16 cellular contexts compared by ENCODE assay signal in genomic region chr3:179837374-179837773, GRCh38.
A peak's percentile ranks its signal among the peaks of the same experiment; 100 is the strongest.
DNase-seq lines count a peak whose midpoint lies in the region; ATAC-seq, FAIRE-seq and TF ChIP-seq lines count a peak whose summit lies in the region.
"Had no signal": no experiment of that assay in that cellular context is flagged by ENCODE, and none has a peak within 500 bp of the region (broad histone marks: within the 10 kb centered on the region; RNA-seq: fewer than 3 reads in every experiment).

No MANE protein-coding gene starts in this region.

- TF ChIP-seq POLR2A in upper lobe of left lung (IDR thresholded peaks at IDR 0.05), result no peak

- H3K27me3 ChIP-seq in RWPE2 (ENCODE audit: insufficient read depth, poor library complexity, severe bottlenecking) (no peaks in the 10 kb centered on the region), upper lobe of left lung (no peaks in the 10 kb centered on the region)

- no peak overlapping the region for H3K27ac ChIP-seq in RWPE2 (ENCODE audit: poor library complexity, severe bottlenecking)
- no peak overlapping the region for H3K27ac ChIP-seq in upper lobe of left lung

- DNase-seq in SIG-M5 treated with dmso at 0.1 percent for 504 hours (lab: John Stamatoyannopoulos, UW; ENCODE audit: unreplicated experiment) (peak; percentile 21), SIG-M5 (lab: John Stamatoyannopoulos, UW) (no peak), RWPE2 (ENCODE audit: low spot score) (no peak), fibroblast of mammary gland (ENCODE audit: low read depth) (peak; percentile 25), stromal cell of bone marrow (ENCODE audit: low read depth) (peak; percentile 9), upper lobe of left lung (no peak), RCC 7860 (ENCODE audit: low spot score) (no peak), NCI-H2081 (lab: John Stamatoyannopoulos, UW) (no peak)
- DNase-seq: activated CD4-positive, alpha-beta memory T cell treated with anti-CD3 and anti-CD28 coated beads, Interleukin-2, amount 10 ng/mL, durations not matched to agents 7 days and 5 days; DMS153; hypothalamus; NCI-H1092 treated with DMSO at 0.1 percent for 48 hours; NCI-H510A treated with DMSO at 0.1 percent for 48 hours; small intestine had no signal

- FAIRE-seq in RCC 7860 (lab: Jason Lieb, UNC), result no peak
- FAIRE-seq: small intestine had no signal

- TF ChIP-seq CTCF in RWPE2 (IDR thresholded peaks at IDR 0.05; ENCODE audit: poor library complexity, severe bottlenecking), result no peak
- peak; percentile 5 for TF ChIP-seq CTCF in fibroblast of mammary gland (conservative IDR thresholded peaks at IDR 0.05; ENCODE audit: control insufficient read depth, insufficient read depth, low read depth, low read length)
- no peak for TF ChIP-seq CTCF in upper lobe of left lung (IDR thresholded peaks at IDR 0.05)

- H3K9me3 ChIP-seq in RWPE2 (ENCODE audit: severe bottlenecking) (no peaks in the 10 kb centered on the region), upper lobe of left lung (no peaks in the 10 kb centered on the region)

- ATAC-seq in RWPE2 (ENCODE audit: low read depth) (0 out of 3 replicates have a peak, but pooled peaks have one; percentile 24), upper lobe of left lung (ENCODE audit: low FRiP score in 2 of 2) (no peak)
- ATAC-seq: activated T-helper 17 cell treated with anti-CD3 and anti-CD28 coated beads, Interleukin-2, amount 50 U/mL, for 72 hours had no signal

- H3K36me3 ChIP-seq in RWPE2 (ENCODE audit: low read depth) (no peaks in the 10 kb centered on the region), upper lobe of left lung (no peaks in the 10 kb centered on the region)

- 53 to 59% methylated on average over 2 of the region's 2 CpGs for WGBS in upper lobe of left lung, 2 donors

- H3K4me1 ChIP-seq in RWPE2 (ENCODE audit: insufficient read depth, poor library complexity, severe bottlenecking), result peaks cover 5% of the 10 kb centered on the region
- H3K4me1 ChIP-seq in upper lobe of left lung, result no peaks in the 10 kb centered on the region

- TF ChIP-seq EP300 in upper lobe of left lung (IDR thresholded peaks at IDR 0.05), result no peak

- H3K4me3 ChIP-seq in RWPE2 (ENCODE audit: severe bottlenecking) (no peak overlapping the region), fibroblast of mammary gland (ENCODE audit: control insufficient read depth, low read depth, low read length) (no peak overlapping the region), upper lobe of left lung (no peak overlapping the region)
- H3K4me3 ChIP-seq: lung had no signal

Comparison
In these comparisons a context has a peak if more than half of its experiments do, and no peak if none do; other contexts are left out.
1. DNase-seq: peak in SIG-M5 treated with dmso at 0.1 percent for 504 hours (single experiment), fibroblast of mammary gland (single experiment) and stromal cell of bone marrow (single experiment); none in SIG-M5 (single experiment), RWPE2 (single experiment), upper lobe of left lung (0 of 2), RCC 7860 (single experiment) and NCI-H2081 (0 of 2).